17 cellular contexts compared by ENCODE assay signal in the genomic region with DNA sequence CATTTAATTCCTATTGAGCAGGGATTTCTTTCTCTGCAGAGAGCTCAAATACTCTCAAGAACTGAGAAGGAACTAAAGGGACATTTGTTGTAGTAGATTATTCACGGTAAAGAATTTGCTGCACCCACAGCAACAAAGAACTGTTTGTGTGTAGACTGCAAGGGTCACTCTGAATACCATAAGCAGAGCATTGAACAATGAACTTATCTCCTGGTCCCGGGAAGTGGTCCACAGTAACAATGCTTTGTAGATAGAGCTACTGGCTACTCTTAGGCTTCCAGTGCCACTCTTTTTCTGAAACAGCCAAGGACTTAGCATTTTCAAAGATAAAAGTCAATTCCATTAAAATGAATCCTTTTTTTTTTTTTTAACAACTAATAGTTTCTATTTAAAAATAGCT.
"Had no signal": no experiment of that assay in that cellular context is flagged by ENCODE, and none has a peak within 500 bp of the region (broad histone marks: within the 10 kb centered on the region; RNA-seq: fewer than 3 reads in every experiment).

No MANE protein-coding gene starts in this region.

- DNase-seq: activated CD4-positive, alpha-beta T cell treated with anti-CD3 and anti-CD28 coated beads, Interleukin-2, amount 10 ng/mL, durations not matched to agents 7 days and 5 days; activated CD4-positive, CD25-positive, alpha-beta regulatory T cell; activated CD8-positive, alpha-beta memory T cell treated with anti-CD3 and anti-CD28 coated beads, Interleukin-2, amount 50 U/mL, for 48 hours; activated naive CD8-positive, alpha-beta T cell treated with anti-CD3 and anti-CD28 coated beads, Interleukin-2, amount 10 ng/mL, durations not matched to agents 7 days and 5 days; glutamatergic neuron; immature natural killer cell; midbrain; retina; small intestine; stimulated activated CD4-positive, alpha-beta T cell treated with anti-CD3 and anti-CD28 coated beads, Interleukin-4, amount 100 ng/mL, for 4 hours; stimulated activated CD8-positive, alpha-beta memory T cell treated with anti-CD3 and anti-CD28 coated beads, Interleukin-4, amount 100 ng/mL, for 48 hours; stimulated activated naive CD4-positive, alpha-beta T cell treated with Interleukin-2 at 50 U/mL for 16 hours; substantia nigra had no signal

- H3K4me1 ChIP-seq: parathyroid adenoma had no signal

- H3K4me3 ChIP-seq: cardiac muscle cell had no signal

- ATAC-seq: esophagus mucosa had no signal

- H3K27ac ChIP-seq: cardiac muscle cell, neutrophil, parathyroid adenoma had no signal

- H3K27me3 ChIP-seq: cardiac muscle cell, neutrophil had no signal

- H3K36me3 ChIP-seq: cardiac muscle cell, neutrophil had no signal

- H3K9me3 ChIP-seq: neutrophil had no signal
